In the genomic region with DNA sequence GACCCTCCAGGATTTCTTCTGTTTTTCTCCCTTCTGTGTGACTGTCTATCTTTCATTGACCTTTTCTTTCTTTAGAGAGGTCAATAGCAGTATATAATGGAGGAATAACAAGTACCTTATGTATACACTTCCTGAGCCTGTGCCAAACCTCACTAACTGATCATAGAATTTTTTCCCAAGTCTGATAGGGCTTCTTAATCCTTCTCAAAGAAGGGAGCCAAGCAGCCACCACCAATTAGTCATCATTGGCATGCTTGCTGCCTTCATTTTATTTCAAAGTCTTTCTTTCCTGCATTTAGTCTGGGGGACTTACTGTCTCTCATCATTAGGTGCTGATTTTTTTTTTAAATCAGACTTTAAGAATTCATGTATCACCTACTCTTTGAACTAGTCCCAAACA, we compare ENCODE assay signal across 18 cellular contexts.
DNase-seq lines count a peak whose midpoint lies in the region; ATAC-seq and TF ChIP-seq lines count a peak whose summit lies in the region.
"Had no signal": no experiment of that assay in that cellular context is flagged by ENCODE, and none has a peak within 500 bp of the region (broad histone marks: within the 10 kb centered on the region; RNA-seq: fewer than 3 reads in every experiment).

No MANE protein-coding gene starts in this region.

- no peaks in the 10 kb centered on the region for H3K27me3 ChIP-seq in vagina
- no peaks in the 10 kb centered on the region for H3K27me3 ChIP-seq in gastroesophageal sphincter
- no peaks in the 10 kb centered on the region for H3K27me3 ChIP-seq in dorsolateral prefrontal cortex

- H3K4me1 ChIP-seq in vagina (no peaks in the 10 kb centered on the region), gastroesophageal sphincter (no peaks in the 10 kb centered on the region)

- intact Hi-C loops in vagina (cut with DNase I) (no loop called here), dorsolateral prefrontal cortex (cut with DNase I) (no loop called here)

- H3K4me3 ChIP-seq in epithelial cell of esophagus (ENCODE audit: low read length) (no peak overlapping the region), skeletal muscle cell (ENCODE audit: low read depth, low read length) (no peak overlapping the region), vagina (no peak overlapping the region), gastroesophageal sphincter (no peak overlapping the region), dorsolateral prefrontal cortex (no peak overlapping the region)
- H3K4me3 ChIP-seq: mucosa of descending colon had no signal

- H3K9me3 ChIP-seq in vagina = no peaks in the 10 kb centered on the region
- no peaks in the 10 kb centered on the region for H3K9me3 ChIP-seq in gastroesophageal sphincter
- H3K9me3 ChIP-seq: mucosa of descending colon had no signal

- TF ChIP-seq CTCF in epithelial cell of esophagus (IDR thresholded peaks at IDR 0.05; ENCODE audit: insufficient read depth, low read depth, low read length, missing control alignments) (no peak), vagina (IDR thresholded peaks at IDR 0.05) (no peak), gastroesophageal sphincter (IDR thresholded peaks at IDR 0.05) (no peak), dorsolateral prefrontal cortex (IDR thresholded peaks at IDR 0.05 in 54 of 56, conservative IDR thresholded peaks at IDR 0.05 in 2 of 56; ENCODE audit: low read depth in 1 of 56, partially characterized antibody in 56 of 56) (no peak)

- no peaks in the 10 kb centered on the region for H3K36me3 ChIP-seq in vagina
- H3K36me3 ChIP-seq in gastroesophageal sphincter = no peaks in the 10 kb centered on the region

- TF ChIP-seq EP300 in gastroesophageal sphincter (IDR thresholded peaks at IDR 0.05) = no peak

- peak; percentile 22 for DNase-seq in GM03348 (ENCODE audit: low spot score)
- DNase-seq in NCI-H226 = peak; percentile 13
- DNase-seq in epithelial cell of esophagus (ENCODE audit: low read depth) = peak; percentile 27
- peak; percentile 41 for DNase-seq in skeletal muscle cell (ENCODE audit: low read depth)
- no peak for DNase-seq in vagina (ENCODE audit: extremely low spot score in 2 of 2)
- DNase-seq in dorsolateral prefrontal cortex = no peak
- DNase-seq: activated CD4-positive, alpha-beta T cell treated with anti-CD3 and anti-CD28 coated beads, Interleukin-2, amount 10 ng/mL, durations not matched to agents 24 days and 14 days; CD4-positive, CD25-positive, alpha-beta regulatory T cell; cortex of kidney; immature natural killer cell; Karpas-422; mucosa of descending colon; NCI-H1092; NCI-H2081; NK-92 treated with Interleukin-12 subunit alpha and Interleukin-12 subunit beta, amount 100 ng/mL, for 24 hours; substantia nigra; T-helper 1 cell had no signal

- TF ChIP-seq POLR2A in vagina (IDR thresholded peaks at IDR 0.05) (no peak), gastroesophageal sphincter (IDR thresholded peaks at IDR 0.05) (no peak)

- H3K27ac ChIP-seq in vagina (no peak overlapping the region), gastroesophageal sphincter (no peak overlapping the region), dorsolateral prefrontal cortex (no peak overlapping the region)

- ATAC-seq in gastroesophageal sphincter = no peak
- ATAC-seq: mucosa of descending colon had no signal

Comparison
In these comparisons a context has a peak if more than half of its experiments do, and no peak if none do; other contexts are left out.
1. DNase-seq: peak in GM03348 (single experiment), NCI-H226 (single experiment), epithelial cell of esophagus (single experiment) and skeletal muscle cell (single experiment); none in vagina (0 of 2) and dorsolateral prefrontal cortex (0 of 10).